In the genomic region with DNA sequence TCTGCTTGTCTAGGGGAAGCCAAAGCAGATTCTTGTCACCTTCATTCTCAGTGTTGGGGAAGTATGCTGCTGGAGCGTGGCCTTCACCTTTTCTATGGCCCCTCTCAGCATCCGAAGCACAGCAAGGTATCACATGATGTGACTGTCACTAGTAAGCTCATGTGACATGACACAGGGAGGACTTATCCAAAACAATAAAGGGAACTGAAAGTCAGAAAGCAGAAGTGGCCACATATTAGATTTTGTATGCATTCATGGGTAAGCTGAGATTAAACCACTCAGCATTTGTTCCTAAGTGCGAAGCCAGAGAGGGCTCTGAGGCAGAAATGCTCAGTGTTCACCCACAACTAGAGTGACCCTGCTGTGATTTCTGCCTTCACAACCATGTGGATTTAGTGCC, we compare ENCODE assay signal across 13 cellular contexts.
DNase-seq lines count a peak whose midpoint lies in the region; ATAC-seq, FAIRE-seq and TF ChIP-seq lines count a peak whose summit lies in the region.
"Had no signal": no experiment of that assay in that cellular context is flagged by ENCODE, and none has a peak within 500 bp of the region (broad histone marks: within the 10 kb centered on the region; RNA-seq: fewer than 3 reads in every experiment).

No MANE protein-coding gene starts in this region.

- H3K79me2 ChIP-seq in DOHH2 (ENCODE audit: control insufficient read depth, low read length) (no peaks in the 10 kb centered on the region), OCI-LY7 (ENCODE audit: insufficient read depth, low read depth, low read length) (no peaks in the 10 kb centered on the region)

- no peaks in the 10 kb centered on the region for H3F3A ChIP-seq in DOHH2 (ENCODE audit: control insufficient read depth, insufficient read depth)

- intact Hi-C loops in OCI-LY7 (cut with micrococcal nuclease; ENCODE audit: unreplicated experiment): no loop called here

- CTCF ChIA-PET in OCI-LY7 (lab: Charles Lee; ENCODE audit: unreplicated experiment): interaction anchor here (1.3 kb wide), 1 partner anchor 47 kb away, joined by 5 read pairs; no protein-coding TSS in a partner anchor

- H3K36me3 ChIP-seq in DOHH2 (ENCODE audit: control insufficient read depth, low read length): no peaks in the 10 kb centered on the region
- H3K36me3 ChIP-seq in OCI-LY7 (ENCODE audit: insufficient read depth, low read length): no peaks in the 10 kb centered on the region
- H3K36me3 ChIP-seq: BE2C had no signal

- H4K20me1 ChIP-seq in DOHH2 (ENCODE audit: control insufficient read depth, insufficient read depth, low read depth, low read length) (no peaks in the 10 kb centered on the region), OCI-LY7 (ENCODE audit: insufficient read depth, low read length) (no peaks in the 10 kb centered on the region)

- H2AFZ ChIP-seq in OCI-LY7 (ENCODE audit: low read length): peak overlapping the region; percentile 82

- no peak for FAIRE-seq in urothelium cell line (lab: Jason Lieb, UNC)
- FAIRE-seq: endometrium had no signal

- DNase-seq in OCI-LY7 (ENCODE audit: low spot score) (peak; percentile 88), NCI-H187 treated with DMSO at 0.1 percent for 48 hours (lab: John Stamatoyannopoulos, UW) (no peak), DMS153 treated with DMSO at 0.1 percent for 48 hours (lab: John Stamatoyannopoulos, UW; ENCODE audit: unreplicated experiment) (no peak), COLO829 (ENCODE audit: low spot score) (no peak), urothelium cell line (ENCODE audit: low spot score) (no peak)
- DNase-seq: BE2C; mammary epithelial cell; stimulated activated CD4-positive, alpha-beta T cell treated with anti-CD3 and anti-CD28 coated beads, Interleukin-4, amount 100 ng/mL, for 24 hours had no signal

- H3K9me3 ChIP-seq in DOHH2 (ENCODE audit: control insufficient read depth, insufficient read depth, low read length): no peaks in the 10 kb centered on the region
- no peaks in the 10 kb centered on the region for H3K9me3 ChIP-seq in OCI-LY7 (ENCODE audit: low read length)
- H3K9me3 ChIP-seq: BE2C had no signal

- ATAC-seq in GM19397 (IDR thresholded peaks at IDR 0.05; ENCODE audit: unreplicated experiment) (peak; percentile 93), HG03060 (IDR thresholded peaks at IDR 0.05; ENCODE audit: low read depth, unreplicated experiment) (peak; percentile 100)

- H3K4me3 ChIP-seq in DOHH2 (ENCODE audit: low read length) (peak overlapping the region; percentile 17; the same call in 1 of the 2 replicates), OCI-LY7 (ENCODE audit: low read depth, low read length, poor library complexity, severe bottlenecking) (no peak overlapping the region)

- H3K9me2 ChIP-seq in DOHH2 (replicated peaks; ENCODE audit: control insufficient read depth, low read length) (no peaks in the 10 kb centered on the region), OCI-LY7 (ENCODE audit: insufficient read depth, low read length) (no peaks in the 10 kb centered on the region)

- BruUV-seq in OCI-LY7 (replicated peaks; lab: Mats Ljungman, UMichigan): no TSS peak

- H3K27ac ChIP-seq in DOHH2 (ENCODE audit: low read depth, low read length): no peak overlapping the region
- H3K27ac ChIP-seq in OCI-LY7 (ENCODE audit: low read depth, low read length, poor library complexity, severe bottlenecking): peak overlapping the region; percentile 41
- H3K27ac ChIP-seq: RWPE1 had no signal

- POLR2A ChIA-PET in OCI-LY7 (lab: Charles Lee): interaction anchor here (1.2 to 1.3 kb wide), 4 partner anchors 9 to 17 kb away, joined by 3 to 5 read pairs (median 4); no protein-coding TSS in a partner anchor

- H3K27me3 ChIP-seq in DOHH2 (ENCODE audit: control insufficient read depth, low read length): no peaks in the 10 kb centered on the region
- H3K27me3 ChIP-seq: BE2C had no signal

- H3K4me2 ChIP-seq in DOHH2 (ENCODE audit: low read length) (peak overlapping the region; percentile 39), OCI-LY7 (ENCODE audit: low read length) (peak overlapping the region; percentile 49)

- TF ChIP-seq CTCF in DOHH2 (IDR thresholded peaks at IDR 0.05; ENCODE audit: low read depth, low read length, poor library complexity, severe bottlenecking) (no peak), OCI-LY7 (conservative IDR thresholded peaks at IDR 0.05; ENCODE audit: low read length) (no peak)

- peaks cover 13% of the 10 kb centered on the region for H3K4me1 ChIP-seq in DOHH2 (ENCODE audit: control insufficient read depth, low read length)
- H3K4me1 ChIP-seq in OCI-LY7 (ENCODE audit: insufficient read depth, low read length, poor library complexity, severe bottlenecking): peaks cover 14% of the 10 kb centered on the region
- H3K4me1 ChIP-seq: BE2C had no signal
